In the genomic region with DNA sequence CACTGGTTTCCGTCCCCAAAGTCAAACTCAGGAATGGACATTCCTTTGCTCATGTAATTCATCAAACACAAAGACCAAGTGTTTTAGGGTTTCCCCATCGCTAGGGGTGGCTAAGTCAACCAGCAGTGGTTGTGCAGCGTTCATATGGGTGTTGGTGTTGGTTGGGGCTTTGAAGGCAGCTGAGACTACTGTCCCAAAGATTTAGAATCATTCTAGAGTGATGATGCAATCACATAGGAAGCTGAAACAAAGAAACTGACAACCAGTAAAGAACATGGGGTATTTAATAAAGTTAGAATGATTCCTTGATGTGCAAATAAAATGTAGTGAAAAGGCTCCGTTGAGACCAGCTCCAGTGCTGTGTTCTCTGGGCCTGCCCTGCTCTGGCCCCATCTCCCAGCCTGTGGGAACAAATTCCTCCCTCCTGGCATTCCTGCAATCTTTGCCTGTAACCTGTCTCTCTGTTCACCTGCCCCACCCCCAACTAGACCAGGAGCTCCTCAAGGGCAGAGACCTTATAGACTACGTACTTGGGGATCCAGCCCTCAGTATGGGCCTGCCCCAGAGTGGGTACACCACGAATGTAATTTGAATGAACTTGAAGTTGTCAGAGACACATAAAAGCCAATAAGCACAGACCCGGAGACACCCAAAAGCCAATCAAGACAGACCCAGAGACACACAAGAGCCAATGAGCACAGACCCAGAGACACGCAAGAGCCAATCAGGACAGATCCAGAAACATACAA, we compare ENCODE assay signal across 16 cellular contexts.
"Had no signal": no experiment of that assay in that cellular context is flagged by ENCODE, and none has a peak within 500 bp of the region (broad histone marks: within the 10 kb centered on the region; RNA-seq: fewer than 3 reads in every experiment).

No MANE protein-coding gene starts in this region.

- H3K27me3 ChIP-seq: adrenal gland, sigmoid colon, vagina had no signal

- H3K27ac ChIP-seq: adrenal gland, epithelial cell of prostate, lower lobe of right lung, prostate gland, vagina had no signal

- H3K4me1 Mint-ChIP-seq: activated CD4-positive, alpha-beta memory T cell treated with anti-CD3 and anti-CD28 coated beads, Interleukin-2, amount 10 ng/mL, durations not matched to agents 7 days and 5 days; activated naive CD4-positive, alpha-beta T cell treated with anti-CD3 and anti-CD28 coated beads, Interleukin-2, amount 10 ng/mL, durations not matched to agents 7 days and 5 days; central memory CD8-positive, alpha-beta T cell; naive thymus-derived CD8-positive, alpha-beta T cell had no signal

- DNase-seq: activated CD4-positive, alpha-beta memory T cell treated with anti-CD3 and anti-CD28 coated beads, Interleukin-2, amount 10 ng/mL, durations not matched to agents 7 days and 5 days; activated CD4-positive, alpha-beta T cell treated with anti-CD3 and anti-CD28 coated beads for 1 hour; activated naive CD4-positive, alpha-beta T cell treated with anti-CD3 and anti-CD28 coated beads, Interleukin-2, amount 10 ng/mL, durations not matched to agents 7 days and 5 days; effector memory CD8-positive, alpha-beta T cell; lower lobe of right lung; naive thymus-derived CD8-positive, alpha-beta T cell; nucleus accumbens; sigmoid colon; stimulated activated CD4-positive, alpha-beta T cell treated with anti-CD3 and anti-CD28 coated beads, Interleukin-2, amount 100 ng/mL, for 48 hours; stimulated activated naive CD4-positive, alpha-beta T cell treated with Interleukin-2 at 50 U/mL for 16 hours; T1000 had no signal

- H3K9me3 ChIP-seq: adrenal gland, lower lobe of right lung, prostate gland, vagina had no signal

- H3K4me1 ChIP-seq: adrenal gland, lower lobe of right lung, prostate gland had no signal

- ATAC-seq: effector memory CD8-positive, alpha-beta T cell; lower lobe of right lung; naive thymus-derived CD8-positive, alpha-beta T cell had no signal

- H3K36me3 ChIP-seq: adrenal gland, lower lobe of right lung, prostate gland, sigmoid colon, vagina had no signal

- H3K36me3 Mint-ChIP-seq: activated naive CD4-positive, alpha-beta T cell treated with anti-CD3 and anti-CD28 coated beads, Interleukin-2, amount 10 ng/mL, durations not matched to agents 7 days and 5 days had no signal

- H3K4me3 ChIP-seq: adrenal gland, lower lobe of right lung, prostate gland, sigmoid colon, vagina had no signal

- H3K4me3 Mint-ChIP-seq: activated CD4-positive, alpha-beta memory T cell treated with anti-CD3 and anti-CD28 coated beads, Interleukin-2, amount 10 ng/mL, durations not matched to agents 7 days and 5 days; activated naive CD4-positive, alpha-beta T cell treated with anti-CD3 and anti-CD28 coated beads, Interleukin-2, amount 10 ng/mL, durations not matched to agents 7 days and 5 days; central memory CD8-positive, alpha-beta T cell; effector memory CD8-positive, alpha-beta T cell; naive thymus-derived CD8-positive, alpha-beta T cell had no signal

- H3K9me3 Mint-ChIP-seq: activated CD4-positive, alpha-beta memory T cell treated with anti-CD3 and anti-CD28 coated beads, Interleukin-2, amount 10 ng/mL, durations not matched to agents 7 days and 5 days; central memory CD8-positive, alpha-beta T cell; effector memory CD8-positive, alpha-beta T cell had no signal

- H3K27ac Mint-ChIP-seq: activated CD4-positive, alpha-beta memory T cell treated with anti-CD3 and anti-CD28 coated beads, Interleukin-2, amount 10 ng/mL, durations not matched to agents 7 days and 5 days; activated naive CD4-positive, alpha-beta T cell treated with anti-CD3 and anti-CD28 coated beads, Interleukin-2, amount 10 ng/mL, durations not matched to agents 7 days and 5 days; effector memory CD8-positive, alpha-beta T cell; naive thymus-derived CD8-positive, alpha-beta T cell had no signal
